ENCODE assay signal across 36 cellular contexts in the genomic region with DNA sequence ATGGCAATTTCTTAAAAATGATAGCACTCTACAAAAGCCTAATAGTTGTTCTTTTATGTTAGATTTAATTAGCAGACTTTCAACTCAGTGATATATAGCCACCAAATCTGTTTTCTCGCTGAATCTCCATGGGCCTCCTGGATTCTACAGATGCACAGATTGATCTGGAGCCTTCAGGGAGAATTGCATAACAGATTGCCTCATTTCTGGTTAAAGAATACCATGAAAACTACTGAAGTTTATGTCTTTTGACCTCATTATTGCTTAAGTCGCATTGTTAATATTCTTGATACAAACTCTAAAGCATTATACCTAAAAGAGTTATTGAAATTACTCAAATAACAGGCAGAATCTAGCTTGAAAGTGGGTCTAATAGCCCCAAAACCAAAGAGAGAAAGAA. TPM values are rescaled to one million over a fixed set of nuclear protein-coding genes. Genes with fewer than 3 reads are reported as not detected.
"Had no signal": no experiment of that assay in that cellular context is flagged by ENCODE, and none has a peak within 500 bp of the region (broad histone marks: within the 10 kb centered on the region; RNA-seq: fewer than 3 reads in every experiment).

No MANE protein-coding gene starts in this region.

- H3K4me1 Mint-ChIP-seq: naive thymus-derived CD8-positive, alpha-beta T cell; nephron progenitor cell; neural crest cell; stimulated activated memory B cell treated with anti-CD40 and anti-IgM and Interleukin-4, amounts not matched to agents 10 μg/mL and 1 μg/mL and 100 μg/mL, for 72 hours; stimulated activated naive CD8-positive, alpha-beta T cell treated with anti-CD3 and anti-CD28 coated beads, Interleukin-15, amount 100 ng/mL, for 72 hours had no signal

- H3K4me3 ChIP-seq: ovary, psoas muscle, skin epidermis, smooth muscle cell, spleen, suprapubic skin, testis, tibial artery, transverse colon, upper lobe of right lung, uterus had no signal

- H3K27ac ChIP-seq: ovary, parathyroid adenoma, psoas muscle, skin epidermis, spleen, suprapubic skin, testis, tibial artery, transverse colon, upper lobe of right lung, uterus had no signal

- H3K36me3 Mint-ChIP-seq: naive thymus-derived CD8-positive, alpha-beta T cell; stimulated activated memory B cell treated with anti-CD40 and anti-IgM and Interleukin-4, amounts not matched to agents 10 μg/mL and 1 μg/mL and 100 μg/mL, for 72 hours; type B pancreatic cell had no signal

- ATAC-seq: naive thymus-derived CD8-positive, alpha-beta T cell; natural killer cell treated with Interleukin-12 subunit alpha and Interleukin-12 subunit beta and Interleukin-15 and Interleukin-18, amount 100 ng/mL, for 72 hours; psoas muscle; right cardiac atrium; sciatic nerve; stimulated activated memory B cell treated with anti-CD40 and anti-IgM and Interleukin-4, amounts not matched to agents 10 μg/mL and 1 μg/mL and 100 μg/mL, for 72 hours; stimulated activated naive CD8-positive, alpha-beta T cell treated with anti-CD3 and anti-CD28 coated beads, Interleukin-15, amount 100 ng/mL, for 72 hours; stimulated activated naive CD8-positive, alpha-beta T cell treated with anti-CD3 and anti-CD28 coated beads, Interleukin-15, Interleukin-2, amounts not matched to agents 100 U/mL and 50 U/mL, for 24 hours; upper lobe of right lung had no signal

- H3K27me3 ChIP-seq: ovary, spleen, suprapubic skin, testis, tibial artery, transverse colon, upper lobe of right lung, uterus had no signal

- H3K9me3 ChIP-seq: ovary, psoas muscle, suprapubic skin, testis, tibial artery, transverse colon, upper lobe of right lung, uterus had no signal

- H3K36me3 ChIP-seq: ovary, spleen, suprapubic skin, tibial artery, transverse colon, upper lobe of right lung, uterus had no signal

- H3K4me1 ChIP-seq: parathyroid adenoma, psoas muscle, spleen, suprapubic skin, testis, tibial artery, transverse colon, upper lobe of right lung, uterus had no signal

- H3K27ac Mint-ChIP-seq: naive thymus-derived CD8-positive, alpha-beta T cell; natural killer cell treated with Interleukin-12 subunit alpha and Interleukin-12 subunit beta and Interleukin-15 and Interleukin-18, amount 100 ng/mL, for 72 hours; nephron progenitor cell; progenitor cell of endocrine pancreas; stimulated activated memory B cell treated with anti-CD40 and anti-IgM and Interleukin-4, amounts not matched to agents 10 μg/mL and 1 μg/mL and 100 μg/mL, for 72 hours; stimulated activated naive CD8-positive, alpha-beta T cell treated with anti-CD3 and anti-CD28 coated beads, Interleukin-15, amount 100 ng/mL, for 72 hours; type B pancreatic cell had no signal

- H3K9me3 Mint-ChIP-seq: type B pancreatic cell had no signal

- H3K9ac ChIP-seq: parathyroid adenoma had no signal

- DNase-seq: naive thymus-derived CD8-positive, alpha-beta T cell; nephron progenitor cell; occipital lobe; ovary; posterior cingulate gyrus; psoas muscle; right cardiac atrium; spleen; stimulated activated CD4-positive, alpha-beta T cell treated with anti-CD3 and anti-CD28 coated beads, Interleukin-12 subunit alpha, Interleukin-12 subunit beta, amount 100 ng/mL, for 4 hours; stimulated activated CD4-positive, alpha-beta T cell treated with anti-CD3 and anti-CD28 coated beads, Interleukin-1b, Interleukin-23, amount 100 ng/mL, for 48 hours; stimulated activated CD4-positive, alpha-beta T cell treated with anti-CD3 and anti-CD28 coated beads, Interleukin-4, amount 100 ng/mL, for 1 hour; stimulated activated CD4-positive, alpha-beta T cell treated with anti-CD3 and anti-CD28 coated beads, Interleukin-4, amount 100 ng/mL, for 4 hours; stimulated activated CD8-positive, alpha-beta memory T cell treated with anti-CD3 and anti-CD28 coated beads, Interleukin-4, amount 100 ng/mL, for 48 hours; stimulated activated naive CD4-positive, alpha-beta T cell; stimulated activated naive CD8-positive, alpha-beta T cell treated with anti-CD3 and anti-CD28 coated beads, Interleukin-15, amount 100 ng/mL, for 72 hours; stimulated activated naive CD8-positive, alpha-beta T cell treated with anti-CD3 and anti-CD28 coated beads, Interleukin-15, Interleukin-2, amounts not matched to agents 100 U/mL and 50 U/mL, for 24 hours; substantia nigra; testis; tibial artery; transverse colon; upper lobe of right lung; uterus had no signal

- H3K4me3 Mint-ChIP-seq: naive thymus-derived CD8-positive, alpha-beta T cell; natural killer cell treated with Interleukin-12 subunit alpha and Interleukin-12 subunit beta and Interleukin-15 and Interleukin-18, amount 100 ng/mL, for 72 hours; nephron progenitor cell; neural crest cell; stimulated activated memory B cell treated with anti-CD40 and anti-IgM and Interleukin-4, amounts not matched to agents 10 μg/mL and 1 μg/mL and 100 μg/mL, for 72 hours; stimulated activated naive CD8-positive, alpha-beta T cell treated with anti-CD3 and anti-CD28 coated beads, Interleukin-15, amount 100 ng/mL, for 72 hours; type B pancreatic cell had no signal

- H3K27me3 Mint-ChIP-seq: naive thymus-derived CD8-positive, alpha-beta T cell; natural killer cell treated with Interleukin-12 subunit alpha and Interleukin-12 subunit beta and Interleukin-15 and Interleukin-18, amount 100 ng/mL, for 72 hours; progenitor cell of endocrine pancreas; stimulated activated memory B cell treated with anti-CD40 and anti-IgM and Interleukin-4, amounts not matched to agents 10 μg/mL and 1 μg/mL and 100 μg/mL, for 72 hours; stimulated activated naive CD8-positive, alpha-beta T cell treated with anti-CD3 and anti-CD28 coated beads, Interleukin-15, amount 100 ng/mL, for 72 hours; type B pancreatic cell had no signal

RNA-seq across cellular contexts. Expression of a gene that starts 53.7 kb away (rescaled TPM):
- total RNA-seq: naive thymus-derived CD8-positive, alpha-beta T cell; natural killer cell treated with Interleukin-12 subunit alpha and Interleukin-12 subunit beta and Interleukin-15 and Interleukin-18, amount 100 ng/mL, for 72 hours; neural crest cell; occipital lobe; osteoblast; ovary; progenitor cell of endocrine pancreas; psoas muscle; renal cortical epithelial cell; right cardiac atrium; sciatic nerve; smooth muscle cell; spleen; suprapubic skin; transverse colon; upper lobe of right lung; urinary bladder; uterus had no signal
- polyA plus RNA-seq: naive thymus-derived CD8-positive, alpha-beta T cell; ovary; psoas muscle; right cardiac atrium; smooth muscle cell; spleen; thymus; urinary bladder had no signal
